Comparison of ENCODE assay signal across 19 cellular contexts in the genomic region with DNA sequence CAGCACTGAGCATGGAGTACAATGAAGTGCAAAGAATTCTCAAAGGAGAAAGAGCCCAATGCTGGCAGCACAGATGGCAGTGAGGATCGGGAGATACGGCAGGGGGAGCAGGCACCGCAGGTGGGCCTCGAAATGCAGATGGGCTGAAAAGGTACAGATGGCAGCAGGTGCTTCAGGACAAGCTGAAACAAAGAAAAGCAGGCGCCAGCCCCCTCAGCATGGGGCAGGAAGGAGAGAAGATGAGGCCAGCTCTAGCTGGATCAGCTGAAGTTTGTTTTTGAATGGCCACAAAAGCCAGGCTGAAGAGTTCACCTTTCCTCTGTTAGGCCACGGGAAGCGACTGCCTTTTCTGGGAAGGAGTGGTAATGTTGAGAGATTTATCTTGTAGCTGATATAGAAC. TPM values are rescaled to one million over a fixed set of nuclear protein-coding genes. Genes with fewer than 3 reads are reported as not detected.
DNase-seq lines count a peak whose midpoint lies in the region; TF ChIP-seq lines count a peak whose summit lies in the region.
"Had no signal": no experiment of that assay in that cellular context is flagged by ENCODE, and none has a peak within 500 bp of the region (broad histone marks: within the 10 kb centered on the region; RNA-seq: fewer than 3 reads in every experiment).

No MANE protein-coding gene starts in this region.

- H3K27me3 Mint-ChIP-seq in chondrocyte (ENCODE audit: low read depth) = no peaks in the 10 kb centered on the region
- H3K27me3 Mint-ChIP-seq: stimulated activated naive CD8-positive, alpha-beta T cell treated with anti-CD3 and anti-CD28 coated beads, Interleukin-15, Interleukin-2, amounts not matched to agents 100 ng/mL and 50 ng/mL, for 24 hours had no signal

- no peak overlapping the region for H3K27ac Mint-ChIP-seq in chondrocyte (ENCODE audit: unreplicated experiment)
- H3K27ac Mint-ChIP-seq: stimulated activated naive CD8-positive, alpha-beta T cell treated with anti-CD3 and anti-CD28 coated beads, Interleukin-15, Interleukin-2, amounts not matched to agents 100 ng/mL and 50 ng/mL, for 24 hours had no signal

- intact Hi-C loops in posterior vena cava (cut with DNase I) = no loop called here

- no peak overlapping the region for H3K4me3 Mint-ChIP-seq in chondrocyte (ENCODE audit: unreplicated experiment)
- H3K4me3 Mint-ChIP-seq: neural crest cell; stimulated activated naive CD8-positive, alpha-beta T cell treated with anti-CD3 and anti-CD28 coated beads, Interleukin-15, Interleukin-2, amounts not matched to agents 100 ng/mL and 50 ng/mL, for 24 hours had no signal

- peaks cover 32% of the 10 kb centered on the region for H3K36me3 Mint-ChIP-seq in chondrocyte (ENCODE audit: low read depth)

- H3K9me3 Mint-ChIP-seq in chondrocyte (ENCODE audit: low read depth) = no peaks in the 10 kb centered on the region
- H3K9me3 Mint-ChIP-seq: neural crest cell; stimulated activated naive CD8-positive, alpha-beta T cell treated with anti-CD3 and anti-CD28 coated beads, Interleukin-15, Interleukin-2, amounts not matched to agents 100 ng/mL and 50 ng/mL, for 24 hours had no signal

- no peak for TF ChIP-seq CTCF in chondrocyte (IDR thresholded peaks at IDR 0.05)

- H3K4me1 Mint-ChIP-seq in chondrocyte (ENCODE audit: low read depth) = no peaks in the 10 kb centered on the region

- DNase-seq in NCI-H510A treated with DMSO at 0.1 percent for 48 hours (lab: John Stamatoyannopoulos, UW) (peak; percentile 19), NCI-H510A (lab: John Stamatoyannopoulos, UW) (no peak), NCI-H345 (lab: John Stamatoyannopoulos, UW) (peak; percentile 97), chondrocyte (ENCODE audit: low spot score) (peak; percentile 50), HCEC 1CT (no peak), T-helper 2 cell (no peak), posterior vena cava (ENCODE audit: low spot score) (no peak), middle frontal gyrus (ENCODE audit: extremely low spot score, low spot score) (no peak)
- DNase-seq: activated CD4-positive, CD25-positive, alpha-beta regulatory T cell treated with anti-CD3 and anti-CD28 coated beads, Interleukin-2, amount 50 U/mL, for 72 hours; activated effector memory CD4-positive, alpha-beta T cell treated with Interleukin-2 at 50 U/mL for 16 hours; dermis blood vessel endothelial cell; erythroblast; kidney glomerular epithelial cell; NCI-H1436; Right ventricle myocardium superior; upper lobe of left lung had no signal

RNA-seq across cellular contexts. Expression of gene CFAP298, which starts 7.7 kb away (rescaled TPM):
- total RNA-seq in chondrocyte = 23.4 to 28.0 TPM (median 25.3 TPM) in 3 replicates
- 10 to 100 TPM; 19.8 to 23.1 TPM for total RNA-seq in posterior vena cava

RNA-seq across cellular contexts. Expression of gene TCP10L, which starts 19.2 kb away (rescaled TPM):
- total RNA-seq in chondrocyte (0.31 to 0.70 TPM (median 0.40 TPM) in 3 replicates), posterior vena cava (under 1 TPM; 0.48 to 0.83 TPM)
- total RNA-seq: A172 had no signal

Comparison
In these comparisons a context has a peak if more than half of its experiments do, and no peak if none do; other contexts are left out.
1. DNase-seq: peak in NCI-H510A treated with DMSO at 0.1 percent for 48 hours (single experiment), NCI-H345 (single experiment) and chondrocyte (single experiment); none in NCI-H510A (single experiment), HCEC 1CT (single experiment), T-helper 2 cell (0 of 5), posterior vena cava (single experiment) and middle frontal gyrus (single experiment).